ENCODE assay signal across 8 cellular contexts in the genomic region with DNA sequence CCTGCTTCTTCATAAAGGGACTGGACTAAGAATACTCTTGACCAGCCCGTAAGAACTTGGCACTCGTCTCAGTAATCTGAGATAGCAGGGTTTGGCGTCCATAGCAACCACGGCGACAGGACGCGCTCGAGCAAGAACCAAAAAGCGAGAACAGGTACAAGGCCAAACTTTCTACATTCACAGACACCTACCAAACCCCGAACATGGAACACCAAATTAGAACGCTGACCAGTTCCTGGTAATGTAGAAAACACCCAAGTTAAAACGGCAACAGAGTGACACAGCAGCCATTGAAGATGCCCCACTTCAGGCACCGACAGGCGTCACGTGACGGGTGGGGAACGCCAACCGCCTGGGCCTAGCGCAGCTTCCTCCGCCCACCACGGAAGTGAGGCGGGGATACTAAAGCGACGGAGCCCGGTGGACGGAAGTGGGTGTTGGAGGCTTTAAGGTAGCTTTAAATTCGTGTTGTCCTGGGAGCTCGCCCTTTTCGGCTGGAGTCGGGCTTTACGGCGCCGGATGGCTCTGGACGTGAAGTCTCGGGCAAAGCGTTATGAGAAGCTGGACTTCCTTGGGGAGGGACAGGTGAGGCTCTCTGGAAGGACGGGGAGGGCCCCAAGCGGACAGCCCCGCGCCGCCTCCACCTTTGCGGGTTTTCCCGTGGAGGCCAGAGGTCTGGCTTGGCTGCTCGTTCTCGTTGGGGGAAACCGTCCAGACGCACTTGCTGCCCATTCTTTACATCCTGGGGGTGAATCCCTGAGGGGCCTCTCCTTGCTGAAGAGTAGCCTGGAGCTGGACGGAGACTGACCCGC. TPM values are rescaled to one million over a fixed set of nuclear protein-coding genes. Genes with fewer than 3 reads are reported as not detected.
DNase-seq lines count a peak whose midpoint lies in the region; ATAC-seq and TF ChIP-seq lines count a peak whose summit lies in the region.

Gene CDK7 (plus strand): TSS at position 430 of the 812 bp plus-strand sequence. CDS start 90 bp downstream, at position 520.

- H3K36me3 ChIP-seq in MG63, result peaks cover 11% of the 10 kb centered on the region

- no peaks in the 10 kb centered on the region for H4K20me1 ChIP-seq in H9 (ENCODE audit: control insufficient read depth, insufficient read depth, insufficient read length)

- no peak within 1 kb of the TSS for H3K23ac ChIP-seq in H9 (ENCODE audit: insufficient read length, low read depth, low read length)

- no peak within 1 kb of the TSS for H2BK120ac ChIP-seq in H9 (ENCODE audit: low read depth, low read length, poor library complexity, severe bottlenecking)

- no peak within 1 kb of the TSS for H4K5ac ChIP-seq in H9 (ENCODE audit: insufficient read length, low read depth, low read length)

- H3K27me3 Mint-ChIP-seq in H9 (ENCODE audit: low read depth), result no peaks in the 10 kb centered on the region; the same call in 1 of the 2 replicates
- H3K27me3 Mint-ChIP-seq in nephron progenitor cell (ENCODE audit: low read depth, poor library complexity), result no peaks in the 10 kb centered on the region
- H3K27me3 Mint-ChIP-seq in stimulated activated naive CD8-positive, alpha-beta T cell treated with anti-CD3 and anti-CD28 coated beads, Interleukin-15, amount 100 ng/mL, for 72 hours, result no peaks in the 10 kb centered on the region

- H3K4me1 ChIP-seq in H9 (ENCODE audit: insufficient read depth, low read length), result no peaks in the 10 kb centered on the region

- H2BK12ac ChIP-seq in H9 (ENCODE audit: insufficient read length, low read depth, low read length), result no peak within 1 kb of the TSS

- H3K27ac Mint-ChIP-seq in H9 (peak within 1 kb of the TSS; percentile 40 to 98 (median 92); a peak in 5 of 7 replicates), nephron progenitor cell (peak within 1 kb of the TSS; percentile 96)
- peak within 1 kb of the TSS; percentile 90 to 95 for H3K27ac Mint-ChIP-seq in stimulated activated naive CD8-positive, alpha-beta T cell treated with anti-CD3 and anti-CD28 coated beads, Interleukin-15, amount 100 ng/mL, for 72 hours

- peak within 1 kb of the TSS; percentile 86 for H3K4me3 ChIP-seq in MG63

- no peak within 1 kb of the TSS for H3K27ac ChIP-seq in H9 (ENCODE audit: insufficient read length, low read depth, low read length)

- H3K9ac ChIP-seq in H9 (ENCODE audit: extremely low read depth, insufficient read length, low read length), result peak within 1 kb of the TSS; percentile 82

- no peaks in the 10 kb centered on the region for H3K79me1 ChIP-seq in H9 (ENCODE audit: insufficient read depth, low read depth, low read length, poor library complexity, severe bottlenecking)

- H3K4ac ChIP-seq in H9 (ENCODE audit: low read depth, low read length), result no peak within 1 kb of the TSS

- TF ChIP-seq CTCF in H9 (conservative IDR thresholded peaks at IDR 0.05) (no peak), nephron progenitor cell (IDR thresholded peaks at IDR 0.05) (no peak)

- WGBS in H9 (ENCODE audit: extremely low coverage, insufficient read length, low lambda C conversion rate), result no CpG with 5 or more reads among the region's 49 CpGs

- H3T11ph ChIP-seq in H9 (ENCODE audit: low read length), result no peak within 1 kb of the TSS

- H3K4me3 Mint-ChIP-seq in H9 (peak within 1 kb of the TSS; percentile 97 to 99), nephron progenitor cell (peak within 1 kb of the TSS; percentile 96)
- peak within 1 kb of the TSS; percentile 94 to 96 for H3K4me3 Mint-ChIP-seq in stimulated activated naive CD8-positive, alpha-beta T cell treated with anti-CD3 and anti-CD28 coated beads, Interleukin-15, amount 100 ng/mL, for 72 hours

- peak within 1 kb of the TSS; percentile 2 for H3K18ac ChIP-seq in H9 (ENCODE audit: insufficient read length, low read depth, low read length)

- H3K36me3 Mint-ChIP-seq in H9 (ENCODE audit: insufficient read depth in 1 of 3, low read depth in 3 of 3) (peaks cover 16 to 29% (median 28%) of the 10 kb centered on the region in 3 experiments; a peak in 6 of 7 replicates), nephron progenitor cell (ENCODE audit: low read depth) (peaks cover 34% of the 10 kb centered on the region)

- H2BK20ac ChIP-seq in H9 (ENCODE audit: low read depth, low read length, poor library complexity, severe bottlenecking), result no peak within 1 kb of the TSS

- DNase-seq in ELR (ENCODE audit: low read depth) (peak; percentile 94), H9 (peak; percentile 94), MG63 (peak; percentile 94), SHP77 treated with DMSO at 0.1 percent for 48 hours (lab: John Stamatoyannopoulos, UW) (peak; percentile 55), fibroblast of the conjunctiva (ENCODE audit: low read depth) (peak; percentile 86), nephron progenitor cell (peak; percentile 90)
- peak; percentile 98 for DNase-seq in activated effector memory CD4-positive, alpha-beta T cell treated with anti-CD3 and anti-CD28 coated beads, Interleukin-2, amount 50 U/mL, for 16 hours
- DNase-seq in stimulated activated naive CD8-positive, alpha-beta T cell treated with anti-CD3 and anti-CD28 coated beads, Interleukin-15, amount 100 ng/mL, for 72 hours, result peak; percentile 85 to 92

- peak; percentile 100 for ATAC-seq in stimulated activated naive CD8-positive, alpha-beta T cell treated with anti-CD3 and anti-CD28 coated beads, Interleukin-15, amount 100 ng/mL, for 72 hours

- peak within 1 kb of the TSS; percentile 25 for H3K14ac ChIP-seq in H9 (ENCODE audit: insufficient read depth, low read length)

- no peaks in the 10 kb centered on the region for H3K9me3 ChIP-seq in H9 (ENCODE audit: control insufficient read depth, low read depth, low read length)
- H3K9me3 ChIP-seq in MG63, result no peaks in the 10 kb centered on the region

- H3K4me2 ChIP-seq in H9 (ENCODE audit: insufficient read depth, insufficient read length, low read length), result peak within 1 kb of the TSS; percentile 87

- H3K23me2 ChIP-seq in H9 (ENCODE audit: insufficient read length, low read depth, low read length, poor library complexity, severe bottlenecking), result no peaks in the 10 kb centered on the region

- H3K27me3 ChIP-seq in H9 (ENCODE audit: insufficient read depth, low read length) (no peaks in the 10 kb centered on the region), MG63 (no peaks in the 10 kb centered on the region)

- H3K56ac ChIP-seq in H9 (ENCODE audit: insufficient read length, low read depth, low read length), result no peak within 1 kb of the TSS

- peak within 1 kb of the TSS; percentile 87 for H2AFZ ChIP-seq in H9 (ENCODE audit: low read length)

- no peak within 1 kb of the TSS for H4K8ac ChIP-seq in H9 (replicated peaks; ENCODE audit: insufficient read length, low read depth, low read length)

- no peak within 1 kb of the TSS for H2BK5ac ChIP-seq in H9 (ENCODE audit: insufficient read length, low read length)

- H4K91ac ChIP-seq in H9 (ENCODE audit: insufficient read length, low read depth, low read length), result no peak within 1 kb of the TSS

- H2BK15ac ChIP-seq in H9 (ENCODE audit: low read depth, low read length), result no peak within 1 kb of the TSS

- no peaks in the 10 kb centered on the region; the same call in 1 of the 2 replicates for H3K79me2 ChIP-seq in H9 (ENCODE audit: insufficient read depth, low read length)

- H3K9me3 Mint-ChIP-seq in H9, result no peaks in the 10 kb centered on the region
- H3K9me3 Mint-ChIP-seq in nephron progenitor cell, result no peaks in the 10 kb centered on the region
- no peaks in the 10 kb centered on the region for H3K9me3 Mint-ChIP-seq in stimulated activated naive CD8-positive, alpha-beta T cell treated with anti-CD3 and anti-CD28 coated beads, Interleukin-15, amount 100 ng/mL, for 72 hours

- peaks cover 12 to 14% of the 10 kb centered on the region in 2 experiments for H3K4me1 Mint-ChIP-seq in H9
- H3K4me1 Mint-ChIP-seq in nephron progenitor cell, result peaks cover 37% of the 10 kb centered on the region
- H3K4me1 Mint-ChIP-seq in stimulated activated naive CD8-positive, alpha-beta T cell treated with anti-CD3 and anti-CD28 coated beads, Interleukin-15, amount 100 ng/mL, for 72 hours, result peaks cover 45% of the 10 kb centered on the region

- H2AK5ac ChIP-seq in H9 (ENCODE audit: insufficient read length, low read length), result no peak within 1 kb of the TSS

RNA-seq across cellular contexts. Expression of gene CDK7, which starts in this region (rescaled TPM):
- 45.9 and 53.4 TPM in 2 replicates for total RNA-seq in H9 (2021)
- total RNA-seq in MG63 (2014; rRNA removed; shearing (Covaris generic); ENCODE audit: low replicate concordance), result 48.3 and 56.2 TPM in 2 replicates
